23 cellular contexts compared by ENCODE assay signal in the genomic region with DNA sequence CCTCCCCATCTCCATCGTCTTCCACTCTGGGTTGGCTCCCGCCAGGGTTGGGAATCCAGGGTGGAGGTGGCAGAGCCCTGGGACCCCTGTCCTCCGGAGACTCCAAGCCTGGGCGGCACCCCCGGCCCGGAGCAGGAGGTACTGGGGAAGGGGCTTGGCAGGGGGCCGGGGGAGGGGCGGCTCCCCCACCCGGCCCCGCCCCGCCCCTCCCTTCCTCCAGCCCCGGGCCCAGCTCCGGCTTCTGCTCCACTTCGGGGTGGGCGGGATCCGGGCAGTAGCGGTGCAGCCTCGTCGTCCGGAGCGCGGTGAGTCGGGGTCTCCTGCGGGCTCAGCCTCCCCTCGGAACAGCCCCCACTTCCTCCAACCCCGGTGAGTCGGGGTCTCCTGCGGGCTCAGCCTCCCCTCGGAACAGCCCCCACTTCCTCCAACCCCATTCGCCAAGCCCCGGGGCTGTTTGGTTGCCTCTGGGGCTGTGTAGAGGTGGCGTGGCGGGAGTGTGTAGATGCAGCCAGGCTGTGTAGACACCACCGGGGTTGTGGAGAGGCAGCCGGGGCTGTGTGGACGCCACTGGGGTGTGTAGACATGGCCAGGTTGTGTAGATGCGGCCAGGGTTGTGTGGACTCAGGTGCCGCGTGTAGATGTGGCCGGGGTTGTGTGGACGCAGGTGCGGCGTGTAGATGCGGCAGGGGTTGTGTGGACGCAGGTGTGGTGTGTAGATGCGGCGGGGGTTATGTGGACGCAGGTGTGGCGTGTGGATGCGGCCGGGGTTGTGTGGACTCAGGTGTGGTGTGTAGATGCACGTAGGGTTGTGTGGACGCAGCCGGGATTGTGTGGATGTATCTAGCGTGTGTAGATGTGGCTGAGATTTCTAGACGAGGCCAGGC. TPM values are rescaled to one million over a fixed set of nuclear protein-coding genes. Genes with fewer than 3 reads are reported as not detected.
A peak's percentile ranks its signal among the peaks of the same experiment; 100 is the strongest.
DNase-seq lines count a peak whose midpoint lies in the region; ATAC-seq, FAIRE-seq and TF ChIP-seq lines count a peak whose summit lies in the region.
"Had no signal": no experiment of that assay in that cellular context is flagged by ENCODE, and none has a peak within 500 bp of the region (broad histone marks: within the 10 kb centered on the region; RNA-seq: fewer than 3 reads in every experiment).

TSS of gene TMPRSS9 (plus strand) at position 274 of the 884 bp plus-strand sequence. CDS start 29,521 bp downstream, outside the sequence.

- DNase-seq in activated naive CD8-positive, alpha-beta T cell treated with anti-CD3 and anti-CD28 coated beads, Interleukin-2, amount 50 U/mL, for 24 hours, result no peak
- DNase-seq in activated naive CD8-positive, alpha-beta T cell treated with anti-CD3 and anti-CD28 coated beads for 36 hours, result no peak
- DNase-seq in SK-N-MC (ENCODE audit: low read depth, low spot score) (no peak), kidney (peak; percentile 68), NCI-H1417 (lab: John Stamatoyannopoulos, UW) (no peak)
- DNase-seq in NK-92 treated with Interleukin-12 subunit alpha and Interleukin-12 subunit beta, amount 100 ng/mL, for 24 hours (lab: John Stamatoyannopoulos, UW), result no peak
- DNase-seq: ACHN; activated CD4-positive, CD25-positive, alpha-beta regulatory T cell treated with anti-CD3 and anti-CD28 coated beads, Interleukin-2, amount 50 U/mL, for 72 hours; CD4-positive, alpha-beta T cell; dermis blood vessel endothelial cell; DMS153; kidney glomerular epithelial cell; midbrain; NCI-H2171; NCI-H774; retina; stimulated activated CD8-positive, alpha-beta memory T cell treated with anti-CD3 and anti-CD28 coated beads, Interleukin-4, amount 100 ng/mL, for 48 hours had no signal

- H3K27ac Mint-ChIP-seq in activated naive CD8-positive, alpha-beta T cell treated with anti-CD3 and anti-CD28 coated beads, Interleukin-2, amount 50 U/mL, for 24 hours, result no peak within 1 kb of the TSS
- H3K27ac Mint-ChIP-seq in activated naive CD8-positive, alpha-beta T cell treated with anti-CD3 and anti-CD28 coated beads for 36 hours, result no peak within 1 kb of the TSS
- H3K27ac Mint-ChIP-seq in stimulated activated memory B cell treated with anti-CD40 and anti-IgM and Interleukin-4, amounts not matched to agents 10 μg/mL and 1 μg/mL and 100 μg/mL, for 72 hours, result no peak within 1 kb of the TSS
- H3K27ac Mint-ChIP-seq: CD4-positive, alpha-beta T cell had no signal

- intact Hi-C loops in kidney (cut with DNase I), result no loop called here

- no peak within 1 kb of the TSS for H3K27ac ChIP-seq in SK-N-MC
- H3K27ac ChIP-seq in kidney (ENCODE audit: low read depth in 2 of 2, low read length in 2 of 2), result no peak within 1 kb of the TSS
- H3K27ac ChIP-seq: thoracic aorta had no signal

- H3K9me3 Mint-ChIP-seq in activated naive CD8-positive, alpha-beta T cell treated with anti-CD3 and anti-CD28 coated beads, Interleukin-2, amount 50 U/mL, for 24 hours, result no peaks in the 10 kb centered on the region
- H3K9me3 Mint-ChIP-seq in activated naive CD8-positive, alpha-beta T cell treated with anti-CD3 and anti-CD28 coated beads for 36 hours, result no peaks in the 10 kb centered on the region
- H3K9me3 Mint-ChIP-seq in stimulated activated memory B cell treated with anti-CD40 and anti-IgM and Interleukin-4, amounts not matched to agents 10 μg/mL and 1 μg/mL and 100 μg/mL, for 72 hours, result peaks cover 11% of the 10 kb centered on the region
- H3K9me3 Mint-ChIP-seq: CD4-positive, alpha-beta T cell had no signal

- H3K4me1 ChIP-seq in kidney (ENCODE audit: control insufficient read depth in 1 of 2, insufficient read depth in 1 of 2, low read depth in 1 of 2, low read length in 2 of 2), result peaks cover 0 to 4% of the 10 kb centered on the region in 2 donors

- peak; percentile 41 for ATAC-seq in activated naive CD8-positive, alpha-beta T cell treated with anti-CD3 and anti-CD28 coated beads, Interleukin-2, amount 50 U/mL, for 24 hours
- peak; percentile 49 for ATAC-seq in stimulated activated memory B cell treated with anti-CD40 and anti-IgM and Interleukin-4, amounts not matched to agents 10 μg/mL and 1 μg/mL and 100 μg/mL, for 72 hours
- ATAC-seq in HG03442 (IDR thresholded peaks at IDR 0.05; ENCODE audit: unreplicated experiment), result no peak

- H3K9ac ChIP-seq in SK-N-MC (ENCODE audit: insufficient read length) (no peak within 1 kb of the TSS), kidney (ENCODE audit: low read length in 2 of 2) (no peak within 1 kb of the TSS)

- H3K4me3 ChIP-seq in SK-N-MC, result peak within 1 kb of the TSS; percentile 33
- H3K4me3 ChIP-seq in kidney (ENCODE audit: low read length in 2 of 2), result no peak within 1 kb of the TSS
- H3K4me3 ChIP-seq: thoracic aorta had no signal

- no peak for TF ChIP-seq CTCF in kidney (IDR thresholded peaks at IDR 0.05; ENCODE audit: borderline replicate concordance, extremely low read depth, insufficient read depth)

- no peaks in the 10 kb centered on the region for H3K36me3 Mint-ChIP-seq in activated naive CD8-positive, alpha-beta T cell treated with anti-CD3 and anti-CD28 coated beads, Interleukin-2, amount 50 U/mL, for 24 hours (ENCODE audit: low read depth)
- H3K36me3 Mint-ChIP-seq in activated naive CD8-positive, alpha-beta T cell treated with anti-CD3 and anti-CD28 coated beads for 36 hours, result no peaks in the 10 kb centered on the region
- H3K36me3 Mint-ChIP-seq in stimulated activated memory B cell treated with anti-CD40 and anti-IgM and Interleukin-4, amounts not matched to agents 10 μg/mL and 1 μg/mL and 100 μg/mL, for 72 hours, result peaks cover 8% of the 10 kb centered on the region

- H3K9me3 ChIP-seq in SK-N-MC (ENCODE audit: low read depth, low read length) (no peaks in the 10 kb centered on the region), kidney (ENCODE audit: control insufficient read depth in 1 of 2, low read length in 2 of 2) (no peaks in the 10 kb centered on the region)
- H3K9me3 ChIP-seq: thoracic aorta had no signal

- peaks cover 19% of the 10 kb centered on the region for H3K27me3 Mint-ChIP-seq in activated naive CD8-positive, alpha-beta T cell treated with anti-CD3 and anti-CD28 coated beads, Interleukin-2, amount 50 U/mL, for 24 hours
- peaks cover 15% of the 10 kb centered on the region for H3K27me3 Mint-ChIP-seq in activated naive CD8-positive, alpha-beta T cell treated with anti-CD3 and anti-CD28 coated beads for 36 hours
- peaks cover 15% of the 10 kb centered on the region for H3K27me3 Mint-ChIP-seq in stimulated activated memory B cell treated with anti-CD40 and anti-IgM and Interleukin-4, amounts not matched to agents 10 μg/mL and 1 μg/mL and 100 μg/mL, for 72 hours

- no peak for FAIRE-seq in kidney (lab: Jason Lieb, UNC)
- FAIRE-seq: bronchial epithelial cell had no signal

- H3K36me3 ChIP-seq in SK-N-MC (ENCODE audit: insufficient read depth, low read length) (no peaks in the 10 kb centered on the region), kidney (ENCODE audit: control insufficient read depth in 1 of 2, insufficient read depth in 2 of 2, low read length in 2 of 2) (no peaks in the 10 kb centered on the region)
- H3K36me3 ChIP-seq: thoracic aorta had no signal

- H3K4me3 Mint-ChIP-seq in activated naive CD8-positive, alpha-beta T cell treated with anti-CD3 and anti-CD28 coated beads, Interleukin-2, amount 50 U/mL, for 24 hours, result no peak within 1 kb of the TSS
- H3K4me3 Mint-ChIP-seq in activated naive CD8-positive, alpha-beta T cell treated with anti-CD3 and anti-CD28 coated beads for 36 hours, result no peak within 1 kb of the TSS
- H3K4me3 Mint-ChIP-seq in stimulated activated memory B cell treated with anti-CD40 and anti-IgM and Interleukin-4, amounts not matched to agents 10 μg/mL and 1 μg/mL and 100 μg/mL, for 72 hours, result no peak within 1 kb of the TSS
- H3K4me3 Mint-ChIP-seq: CD4-positive, alpha-beta T cell had no signal

- peaks cover 3% of the 10 kb centered on the region for H3K4me1 Mint-ChIP-seq in activated naive CD8-positive, alpha-beta T cell treated with anti-CD3 and anti-CD28 coated beads, Interleukin-2, amount 50 U/mL, for 24 hours
- peaks cover 3% of the 10 kb centered on the region for H3K4me1 Mint-ChIP-seq in activated naive CD8-positive, alpha-beta T cell treated with anti-CD3 and anti-CD28 coated beads for 36 hours
- peaks cover 6% of the 10 kb centered on the region for H3K4me1 Mint-ChIP-seq in stimulated activated memory B cell treated with anti-CD40 and anti-IgM and Interleukin-4, amounts not matched to agents 10 μg/mL and 1 μg/mL and 100 μg/mL, for 72 hours

RNA-seq across cellular contexts. Expression of gene TMPRSS9, which starts in this region (rescaled TPM):
- total RNA-seq in activated naive CD8-positive, alpha-beta T cell treated with anti-CD3 and anti-CD28 coated beads for 36 hours, result not detected
- not detected for total RNA-seq in kidney
- not detected for polyA plus RNA-seq in kidney (ENCODE audit: insufficient read depth, low read depth, low replicate concordance)
- total RNA-seq: activated CD8-positive, alpha-beta memory T cell treated with anti-CD3 and anti-CD28 coated beads for 36 hours; bronchial epithelial cell; CD4-positive, alpha-beta T cell; fibroblast of villous mesenchyme had no signal

Comparison
In these comparisons a context has a peak if more than half of its experiments do, and no peak if none do; other contexts are left out.
1. Peak in DNase-seq in kidney; RNA of the gene not detected or under 1 TPM.